8 cellular contexts compared by ENCODE assay signal in the genomic region with DNA sequence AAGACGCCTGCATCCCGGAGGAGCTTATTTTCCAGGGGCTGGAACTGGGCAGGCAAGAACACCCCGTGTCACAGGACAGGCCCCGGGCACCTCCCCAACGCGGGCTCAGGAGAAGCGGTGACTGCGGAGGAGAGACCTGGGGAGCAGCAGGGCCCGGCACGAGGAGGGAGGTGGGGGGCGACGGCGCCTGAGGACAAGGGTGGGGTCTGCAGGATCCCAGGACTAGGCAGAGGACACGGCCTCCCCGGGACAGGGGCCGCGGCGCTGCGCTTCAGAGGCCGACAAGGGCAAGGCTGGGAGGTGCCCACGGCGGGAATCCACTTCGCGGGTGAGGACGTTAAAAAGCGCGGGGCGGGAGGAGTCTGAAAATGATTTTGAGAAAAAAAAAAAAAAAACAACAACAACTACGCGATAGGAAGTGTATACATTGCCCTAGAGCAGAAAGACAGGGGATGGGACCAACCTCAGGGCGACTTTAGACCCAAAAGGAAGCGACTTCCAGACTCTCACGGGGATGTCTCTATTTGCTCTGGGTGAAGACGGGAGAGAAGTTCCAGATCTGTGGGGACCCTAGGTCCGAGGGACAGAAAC. TPM values are rescaled to one million over a fixed set of nuclear protein-coding genes. Genes with fewer than 3 reads are reported as not detected.
DNase-seq lines count a peak whose midpoint lies in the region; ATAC-seq and TF ChIP-seq lines count a peak whose summit lies in the region.

No MANE protein-coding gene starts in this region.

- H3K4me1 ChIP-seq in A673 (ENCODE audit: insufficient read depth, low read length, poor library complexity, severe bottlenecking): no peaks in the 10 kb centered on the region

- POLR2A ChIA-PET in A673 (lab: Charles Lee; ENCODE audit: low non-redundant PET): no interaction called here

- DNase-seq in A673 (ENCODE audit: low spot score) (no peak), HK-2 (ENCODE audit: unreplicated experiment) (peak; percentile 34), mesothelial cell of epicardium (ENCODE audit: low spot score in 2 of 2, unreplicated experiment in 2 of 2) (peak; percentile 25 to 59)
- peak; percentile 10 for DNase-seq in activated CD4-positive, alpha-beta T cell treated with anti-CD3 and anti-CD28 coated beads, Interleukin-2, amount 50 U/mL, for 1 hour
- DNase-seq in effector CD8-positive, alpha-beta T cell (lab: John Stamatoyannopoulos, UW): peak; percentile 25
- DNase-seq in stimulated activated effector memory CD8-positive, alpha-beta T cell treated with anti-CD3 and anti-CD28 coated beads, Interleukin-12 subunit alpha, Interleukin-12 subunit beta, amount 100 ng/mL, for 72 hours (ENCODE audit: low spot score in 2 of 2): peak; percentile 24 to 66

- H3K27me3 ChIP-seq in A673 (replicated peaks; ENCODE audit: insufficient read depth, low read depth, low read length, poor library complexity): no peaks in the 10 kb centered on the region

- H3K4me3 Mint-ChIP-seq in mesothelial cell of epicardium: peak overlapping the region; percentile 95
- H3K4me3 Mint-ChIP-seq in stimulated activated effector memory CD8-positive, alpha-beta T cell treated with anti-CD3 and anti-CD28 coated beads, Interleukin-12 subunit alpha, Interleukin-12 subunit beta, amount 100 ng/mL, for 72 hours: peak overlapping the region; percentile 96

- peaks cover 5% of the 10 kb centered on the region for H3K36me3 Mint-ChIP-seq in mesothelial cell of epicardium
- peaks cover 28% of the 10 kb centered on the region for H3K36me3 Mint-ChIP-seq in stimulated activated effector memory CD8-positive, alpha-beta T cell treated with anti-CD3 and anti-CD28 coated beads, Interleukin-12 subunit alpha, Interleukin-12 subunit beta, amount 100 ng/mL, for 72 hours

- peak; percentile 46 for ATAC-seq in GM19324 (IDR thresholded peaks at IDR 0.05; ENCODE audit: low FRiP score, unreplicated experiment)
- peak; percentile 64 for ATAC-seq in stimulated activated effector memory CD8-positive, alpha-beta T cell treated with anti-CD3 and anti-CD28 coated beads, Interleukin-12 subunit alpha, Interleukin-12 subunit beta, amount 100 ng/mL, for 72 hours
- ATAC-seq in HG03469 (IDR thresholded peaks at IDR 0.05; ENCODE audit: unreplicated experiment): no peak

- peaks cover 6% of the 10 kb centered on the region for H3K9me3 Mint-ChIP-seq in mesothelial cell of epicardium
- H3K9me3 Mint-ChIP-seq in stimulated activated effector memory CD8-positive, alpha-beta T cell treated with anti-CD3 and anti-CD28 coated beads, Interleukin-12 subunit alpha, Interleukin-12 subunit beta, amount 100 ng/mL, for 72 hours: no peaks in the 10 kb centered on the region

- no peaks in the 10 kb centered on the region for H3K9me3 ChIP-seq in A673 (ENCODE audit: low read depth, low read length, poor library complexity, severe bottlenecking)

- H3K27ac Mint-ChIP-seq in mesothelial cell of epicardium: peak overlapping the region; percentile 99
- H3K27ac Mint-ChIP-seq in stimulated activated effector memory CD8-positive, alpha-beta T cell treated with anti-CD3 and anti-CD28 coated beads, Interleukin-12 subunit alpha, Interleukin-12 subunit beta, amount 100 ng/mL, for 72 hours: peak overlapping the region; percentile 97

- TSS peak; percentile 62 for BruUV-seq in A673 (replicated peaks; lab: Mats Ljungman, UMichigan)

- H3K27me3 Mint-ChIP-seq in mesothelial cell of epicardium (ENCODE audit: low read depth): no peaks in the 10 kb centered on the region

- TF ChIP-seq CTCF in A673 (conservative IDR thresholded peaks at IDR 0.05; ENCODE audit: low read depth, low read length) (no peak), mesothelial cell of epicardium (IDR thresholded peaks at IDR 0.05; ENCODE audit: unreplicated experiment) (no peak)

- intact Hi-C loops in A673 (cut with micrococcal nuclease; ENCODE audit: unreplicated experiment): no loop called here

- CTCF ChIA-PET in A673 (lab: Charles Lee): no interaction called here

- H3K4me3 ChIP-seq in A673 (ENCODE audit: low read depth, low read length, poor library complexity, severe bottlenecking): peak overlapping the region; percentile 67

- peak overlapping the region; percentile 67 for H3K27ac ChIP-seq in A673 (ENCODE audit: low read depth, low read length, poor library complexity, severe bottlenecking)

- no peaks in the 10 kb centered on the region for H3K36me3 ChIP-seq in A673 (ENCODE audit: insufficient read depth, low read length, poor library complexity, severe bottlenecking)

- peaks cover 43% of the 10 kb centered on the region for H3K4me1 Mint-ChIP-seq in mesothelial cell of epicardium
- peaks cover 38% of the 10 kb centered on the region for H3K4me1 Mint-ChIP-seq in stimulated activated effector memory CD8-positive, alpha-beta T cell treated with anti-CD3 and anti-CD28 coated beads, Interleukin-12 subunit alpha, Interleukin-12 subunit beta, amount 100 ng/mL, for 72 hours

RNA-seq across cellular contexts. Expression of gene ZNF611, which starts 44.9 kb away (rescaled TPM):
- 16.7 and 21.7 TPM in 2 replicates for total RNA-seq in A673 (2021)
- total RNA-seq in mesothelial cell of epicardium: 26.7 to 29.6 TPM (median 29.0 TPM) in 3 replicates

RNA-seq across cellular contexts. Expression of gene ZNF83, which starts 51.7 kb away (rescaled TPM):
- total RNA-seq in A673 (2021) (23.0 and 23.7 TPM in 2 replicates), mesothelial cell of epicardium (143 to 152 TPM (median 145 TPM) in 3 replicates)
